Comparison of ENCODE assay signal across 2 cellular contexts in the genomic region with DNA sequence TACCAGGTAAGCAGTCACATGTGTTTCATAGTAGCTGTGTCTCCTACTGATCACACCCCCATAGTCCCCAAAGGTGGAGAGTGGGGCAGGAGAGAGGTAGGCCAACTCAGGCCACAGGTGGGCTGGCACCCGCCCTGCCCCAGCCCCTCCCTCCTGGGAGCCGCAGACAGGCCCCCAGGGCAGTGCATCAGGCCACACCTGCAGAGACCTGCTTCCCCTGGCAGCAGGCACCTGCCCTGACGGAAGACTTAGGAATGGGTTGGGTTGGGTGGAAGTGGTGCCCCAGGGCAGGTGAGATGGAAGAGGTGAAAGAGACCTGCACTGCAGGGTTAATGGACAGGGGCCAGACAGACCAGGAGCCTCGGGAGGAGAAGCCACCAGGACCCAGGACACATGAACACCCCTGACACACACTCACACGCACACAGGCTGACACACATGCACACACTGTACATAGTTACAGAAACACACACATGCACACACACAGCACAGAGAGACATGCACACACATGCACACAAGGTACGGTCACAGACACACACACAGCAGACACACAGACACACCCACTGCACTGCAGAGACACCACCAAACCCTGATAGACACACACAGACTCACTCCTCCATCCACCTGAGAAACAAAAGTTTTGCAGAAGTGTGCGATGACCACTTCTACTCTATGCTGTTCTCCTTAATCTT.
TF ChIP-seq lines count a peak whose summit lies in the region.

No MANE protein-coding gene starts in this region.

TF ChIP-seq in H1, 55 proteins besides CTCF, POLR2A, EP300 and RAD21:
- TF ChIP-seq PHF8 (conservative IDR thresholded peaks at IDR 0.05; ENCODE audit: low read depth, low read length) = no peak
- TF ChIP-seq TCF12 (IDR thresholded peaks at IDR 0.05; ENCODE audit: low read depth, low read length) = no peak
- no peak for TF ChIP-seq CTBP2 (IDR thresholded peaks at IDR 0.05; ENCODE audit: borderline replicate concordance, insufficient read depth, insufficient read length, low read length)
- TF ChIP-seq ASH2L (IDR thresholded peaks at IDR 0.05; ENCODE audit: low read length) = no peak
- no peak for TF ChIP-seq BACH1 (IDR thresholded peaks at IDR 0.05; ENCODE audit: low read length)
- no peak for TF ChIP-seq HDAC6 (IDR thresholded peaks at IDR 0.05; ENCODE audit: low read depth, low read length)
- no peak for TF ChIP-seq KDM1A (IDR thresholded peaks at IDR 0.05; ENCODE audit: borderline replicate concordance, low read length)
- no peak for TF ChIP-seq RNF2 (IDR thresholded peaks at IDR 0.05; ENCODE audit: borderline replicate concordance, low read depth, low read length, missing control alignments, poor library complexity, severe bottlenecking)
- no peak for TF ChIP-seq SUZ12 (IDR thresholded peaks at IDR 0.05; ENCODE audit: low read length)
- TF ChIP-seq JUND (IDR thresholded peaks at IDR 0.05; ENCODE audit: low read length) = no peak
- no peak for TF ChIP-seq CHD2 (IDR thresholded peaks at IDR 0.05; ENCODE audit: low read length)
- TF ChIP-seq POLR2AphosphoS5 (IDR thresholded peaks at IDR 0.05; ENCODE audit: low read depth, low read length) = no peak
- TF ChIP-seq RXRA (IDR thresholded peaks at IDR 0.05; ENCODE audit: insufficient read depth, low read depth, low read length) = no peak
- TF ChIP-seq SIRT6 (IDR thresholded peaks at IDR 0.05; ENCODE audit: low read length) = no peak
- TF ChIP-seq, protein P1, sequence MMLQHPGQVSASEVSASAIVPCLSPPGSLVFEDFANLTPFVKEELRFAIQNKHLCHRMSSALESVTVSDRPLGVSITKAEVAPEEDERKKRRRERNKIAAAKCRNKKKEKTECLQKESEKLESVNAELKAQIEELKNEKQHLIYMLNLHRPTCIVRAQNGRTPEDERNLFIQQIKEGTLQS (IDR thresholded peaks at IDR 0.05; ENCODE audit: insufficient read depth, low read depth, low read length) = no peak
- no peak for TF ChIP-seq SP4 (IDR thresholded peaks at IDR 0.05; ENCODE audit: low read length)
- no peak for TF ChIP-seq EZH2 (IDR thresholded peaks at IDR 0.05; ENCODE audit: low read depth, low read length, severe bottlenecking)
- TF ChIP-seq KDM4A (IDR thresholded peaks at IDR 0.05; ENCODE audit: low read depth, low read length, severe bottlenecking) = no peak
- no peak for TF ChIP-seq KDM5A (IDR thresholded peaks at IDR 0.05; ENCODE audit: low read length)
- TF ChIP-seq YY1 (IDR thresholded peaks at IDR 0.05; ENCODE audit: low read depth, low read length) = no peak

TF ChIP-seq in HEK293T, 16 proteins besides CTCF, POLR2A, EP300 and RAD21:
- TF ChIP-seq SP1 (IDR thresholded peaks at IDR 0.05) (no peak), FOXA1 (IDR thresholded peaks at IDR 0.05) (no peak), LEF1 (IDR thresholded peaks at IDR 0.05; ENCODE audit: borderline replicate concordance) (no peak), FOXM1 (IDR thresholded peaks at IDR 0.05; ENCODE audit: borderline replicate concordance) (no peak), SUZ12 (IDR thresholded peaks at IDR 0.05) (no peak), BHLHE40 (IDR thresholded peaks at IDR 0.05; ENCODE audit: borderline replicate concordance) (no peak), NFRKB (IDR thresholded peaks at IDR 0.05) (no peak), CTBP1 (IDR thresholded peaks at IDR 0.05; ENCODE audit: borderline replicate concordance) (no peak)
TF ChIP-seq in HEK293T: peak in this region for 0.
